ENCODE assay signal across 35 cellular contexts in the genomic region with DNA sequence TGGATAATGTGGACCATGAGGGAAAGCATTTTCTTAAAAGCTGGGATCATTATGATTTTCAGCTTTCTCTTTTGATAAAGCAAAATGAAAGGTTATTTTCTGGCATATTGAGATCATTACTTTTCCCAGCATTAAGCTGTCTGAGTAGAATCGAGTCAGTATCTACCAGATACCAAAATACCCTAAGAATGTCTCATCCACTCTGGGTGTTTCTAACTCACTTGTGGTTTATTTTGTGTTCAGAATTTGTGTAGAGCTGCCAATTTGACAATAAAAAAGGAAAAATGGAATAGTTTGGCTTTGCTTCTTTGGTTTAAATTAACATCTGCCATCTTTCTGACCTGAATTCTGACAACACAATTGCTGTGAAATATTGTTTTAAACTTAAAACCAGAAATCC.
"Had no signal": no experiment of that assay in that cellular context is flagged by ENCODE, and none has a peak within 500 bp of the region (broad histone marks: within the 10 kb centered on the region; RNA-seq: fewer than 3 reads in every experiment).

No MANE protein-coding gene starts in this region.

- H3K36me3 ChIP-seq: ascending aorta had no signal

- DNase-seq: activated B cell treated with CpG ODN at 0.5 μM for 24 hours; activated CD4-positive, alpha-beta memory T cell treated with anti-CD3 and anti-CD28 coated beads, Interleukin-2, amount 10 ng/mL, durations not matched to agents 7 days and 5 days; activated CD4-positive, alpha-beta T cell treated with anti-CD3 and anti-CD28 coated beads for 48 hours; activated CD4-positive, CD25-positive, alpha-beta regulatory T cell treated with anti-CD3 and anti-CD28 coated beads, Interleukin-2, amount 50 U/mL, for 72 hours; activated CD8-positive, alpha-beta memory T cell treated with anti-CD3 and anti-CD28 coated beads for 24 hours; activated CD8-positive, alpha-beta memory T cell treated with anti-CD3 and anti-CD28 coated beads, Interleukin-2, amount 10 ng/mL, durations not matched to agents 7 days and 5 days; activated CD8-positive, alpha-beta memory T cell treated with anti-CD3 and anti-CD28 coated beads, Interleukin-2, amount 50 U/mL, for 48 hours; activated effector memory CD4-positive, alpha-beta T cell treated with anti-CD3 and anti-CD28 coated beads, Interleukin-2, amount 50 U/mL, for 16 hours; activated naive CD4-positive, alpha-beta T cell; activated naive CD4-positive, alpha-beta T cell treated with anti-CD3 and anti-CD28 coated beads, Interleukin-2, amount 50 U/mL, for 16 hours; activated naive CD8-positive, alpha-beta T cell treated with anti-CD3 and anti-CD28 coated beads for 36 hours; activated T-cell treated with anti-CD3 and anti-CD28 coated beads, Interleukin-2, amount 50 U/mL, for 48 hours; amygdala; caudate nucleus; cerebellar nuclear complex; Karpas-422; NCI-H1105; NCI-H1417 treated with DMSO at 0.1 percent for 48 hours; NCI-H1694; NCI-H1930; NCI-H2081 treated with DMSO at 0.1 percent for 48 hours; NCI-H226; NCI-H524 treated with DMSO at 0.1 percent for 48 hours; NCI-H748 treated with DMSO at 0.1 percent for 48 hours; PC-9; SIG-M5; SW 1271; T-helper 1 cell; T-helper 2 cell; T-helper 9 cell had no signal

- H3K4me3 ChIP-seq: ascending aorta, PC-9 had no signal

- H3K9me3 ChIP-seq: ascending aorta had no signal

- H3K27me3 ChIP-seq: ascending aorta had no signal

- ATAC-seq: activated CD8-positive, alpha-beta memory T cell treated with anti-CD3 and anti-CD28 coated beads, Interleukin-2, amount 10 ng/mL, durations not matched to agents 7 days and 5 days; Right ventricle myocardium inferior; SK-N-SH treated with all-trans-retinoic acid at 6 μM for 48 hours had no signal

- H2AFZ ChIP-seq: PC-9 had no signal

- H3K4me2 ChIP-seq: PC-9 had no signal

- H3K4me1 ChIP-seq: ascending aorta had no signal

- H3K27ac ChIP-seq: ascending aorta, PC-9, RWPE1, VCaP had no signal
